Comparison of ENCODE assay signal across 1 cellular context in genomic region chr4:1898681-1899080, GRCh38.
TF ChIP-seq lines count a peak whose summit lies in the region.

No MANE protein-coding gene starts in this region.

TF ChIP-seq in WTC11, 78 proteins besides CTCF, POLR2A, EP300 and RAD21 (continued from another document):
- TF ChIP-seq AR (CRISPR knock-in tag; IDR thresholded peaks at IDR 0.05) (no peak), JAZF1 (CRISPR knock-in tag; IDR thresholded peaks at IDR 0.05) (no peak), ZSCAN18 (CRISPR knock-in tag; IDR thresholded peaks at IDR 0.05) (no peak), PREB (CRISPR knock-in tag; IDR thresholded peaks at IDR 0.05; ENCODE audit: borderline replicate concordance) (no peak), ZNF317 (CRISPR knock-in tag; IDR thresholded peaks at IDR 0.05; ENCODE audit: borderline replicate concordance, low read depth) (no peak), USF1 (CRISPR knock-in tag; IDR thresholded peaks at IDR 0.05) (no peak)
